In the genomic region with DNA sequence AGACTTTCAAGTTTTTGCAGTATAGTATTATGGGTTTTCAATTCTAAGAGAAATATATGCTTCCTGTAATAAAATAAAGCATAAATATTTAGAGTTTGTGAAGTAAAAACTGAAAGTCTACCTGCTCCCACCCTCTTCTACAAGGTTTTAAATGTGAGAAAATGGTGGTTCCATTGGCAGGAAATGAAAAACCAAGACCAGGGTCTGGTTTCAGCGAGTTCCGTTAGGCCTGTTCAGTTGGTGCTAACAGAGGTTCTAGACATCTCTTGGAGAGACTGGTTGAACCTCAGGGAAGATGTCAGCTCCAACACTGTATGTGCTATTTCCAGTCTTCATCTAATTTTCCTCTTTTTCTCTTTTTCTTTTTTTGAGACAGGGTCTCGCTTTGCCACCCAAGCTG, we compare ENCODE assay signal across 30 cellular contexts. TPM values are rescaled to one million over a fixed set of nuclear protein-coding genes. Genes with fewer than 3 reads are reported as not detected.
DNase-seq lines count a peak whose midpoint lies in the region; ATAC-seq, FAIRE-seq and TF ChIP-seq lines count a peak whose summit lies in the region.
"Had no signal": no experiment of that assay in that cellular context is flagged by ENCODE, and none has a peak within 500 bp of the region (broad histone marks: within the 10 kb centered on the region; RNA-seq: fewer than 3 reads in every experiment).

No MANE protein-coding gene starts in this region.

- H3K4me1 ChIP-seq in naive thymus-derived CD4-positive, alpha-beta T cell (ENCODE audit: control insufficient read depth in 2 of 2, insufficient read depth in 2 of 2, low read length in 2 of 2): no peaks in the 10 kb centered on the region
- peaks cover 3 to 6% of the 10 kb centered on the region in 2 donors for H3K4me1 ChIP-seq in ascending aorta
- H3K4me1 ChIP-seq: colonic mucosa, parathyroid adenoma, SJCRH30, upper lobe of left lung had no signal

- H3K9me3 Mint-ChIP-seq in naive thymus-derived CD4-positive, alpha-beta T cell: peaks cover 0 to 3% (median 0%) of the 10 kb centered on the region in 11 donors
- no peaks in the 10 kb centered on the region for H3K9me3 Mint-ChIP-seq in activated T-cell treated with anti-CD3 and anti-CD28 coated beads, Interleukin-2, amount 50 U/mL, for 24 hours
- H3K9me3 Mint-ChIP-seq: activated naive CD4-positive, alpha-beta T cell treated with anti-CD3 and anti-CD28 coated beads, Interleukin-2, amount 50 U/mL, for 24 hours; activated T-cell treated with anti-CD3 and anti-CD28 coated beads, Interleukin-2, amount 50 U/mL, for 72 hours; IgD-negative memory B cell; neural crest cell; T-cell had no signal

- H3K4me3 Mint-ChIP-seq in naive thymus-derived CD4-positive, alpha-beta T cell: peak overlapping the region in 1 of 10 donors; percentile 4
- H3K4me3 Mint-ChIP-seq in activated T-cell treated with anti-CD3 and anti-CD28 coated beads, Interleukin-2, amount 50 U/mL, for 24 hours: no peak overlapping the region
- H3K4me3 Mint-ChIP-seq: activated naive CD4-positive, alpha-beta T cell treated with anti-CD3 and anti-CD28 coated beads, Interleukin-2, amount 50 U/mL, for 24 hours; activated T-cell treated with anti-CD3 and anti-CD28 coated beads, Interleukin-2, amount 50 U/mL, for 72 hours; IgD-negative memory B cell; neural crest cell; T-cell had no signal

- H3K27me3 ChIP-seq in naive thymus-derived CD4-positive, alpha-beta T cell (ENCODE audit: control insufficient read depth in 2 of 2, insufficient read depth in 2 of 2, low read length in 2 of 2): no peaks in the 10 kb centered on the region
- no peaks in the 10 kb centered on the region for H3K27me3 ChIP-seq in ascending aorta
- H3K27me3 ChIP-seq: colonic mucosa, SJCRH30, upper lobe of left lung had no signal

- H3K9me3 ChIP-seq in naive thymus-derived CD4-positive, alpha-beta T cell (ENCODE audit: control insufficient read depth in 2 of 3, low read length in 3 of 3): no peaks in the 10 kb centered on the region
- no peaks in the 10 kb centered on the region for H3K9me3 ChIP-seq in ascending aorta
- H3K9me3 ChIP-seq: Caco-2, colonic mucosa, SJCRH30, upper lobe of left lung had no signal

- TF ChIP-seq CTCF in ascending aorta (IDR thresholded peaks at IDR 0.05): no peak

- H3K27me3 Mint-ChIP-seq in naive thymus-derived CD4-positive, alpha-beta T cell: peaks cover 0 to 8% (median 0%) of the 10 kb centered on the region in 5 donors
- no peaks in the 10 kb centered on the region for H3K27me3 Mint-ChIP-seq in activated T-cell treated with anti-CD3 and anti-CD28 coated beads, Interleukin-2, amount 50 U/mL, for 24 hours
- H3K27me3 Mint-ChIP-seq: activated naive CD4-positive, alpha-beta T cell treated with anti-CD3 and anti-CD28 coated beads, Interleukin-2, amount 50 U/mL, for 24 hours had no signal

- no peaks in the 10 kb centered on the region for H3K36me3 ChIP-seq in naive thymus-derived CD4-positive, alpha-beta T cell (ENCODE audit: control insufficient read depth in 2 of 3, insufficient read depth in 3 of 3, low read length in 3 of 3)
- H3K36me3 ChIP-seq in ascending aorta: peaks cover 5 to 8% of the 10 kb centered on the region in 2 donors
- H3K36me3 ChIP-seq: colonic mucosa, SJCRH30, upper lobe of left lung had no signal

- CTCF ChIA-PET in naive thymus-derived CD4-positive, alpha-beta T cell (lab: Charles Lee): interaction anchor here (0.7 kb wide), 1 partner anchor 404 kb away, joined by 3 read pairs; no protein-coding TSS in a partner anchor

- no peak overlapping the region for H3K4me3 ChIP-seq in Jurkat, Clone E6-1 (ENCODE audit: low read length)
- H3K4me3 ChIP-seq in naive thymus-derived CD4-positive, alpha-beta T cell (ENCODE audit: low read length): no peak overlapping the region
- no peak overlapping the region for H3K4me3 ChIP-seq in ascending aorta
- H3K4me3 ChIP-seq: colonic mucosa, SJCRH30, upper lobe of left lung had no signal

- no peak for TF ChIP-seq POLR2A in GM12891 (IDR thresholded peaks at IDR 0.05; ENCODE audit: low read depth, low read length)

- peak; percentile 55 for FAIRE-seq in GM12891 (lab: Jason Lieb, UNC)
- peak; percentile 85 for FAIRE-seq in GM18507 (lab: Jason Lieb, UNC)
- FAIRE-seq: RCC 7860 had no signal

- POLR2A ChIA-PET in naive thymus-derived CD4-positive, alpha-beta T cell (lab: Charles Lee): no interaction called here

- H3K27ac Mint-ChIP-seq in naive thymus-derived CD4-positive, alpha-beta T cell: peak overlapping the region in 1 of 9 donors; percentile 46
- H3K27ac Mint-ChIP-seq in activated T-cell treated with anti-CD3 and anti-CD28 coated beads, Interleukin-2, amount 50 U/mL, for 24 hours: no peak overlapping the region
- H3K27ac Mint-ChIP-seq: activated naive CD4-positive, alpha-beta T cell treated with anti-CD3 and anti-CD28 coated beads, Interleukin-2, amount 50 U/mL, for 24 hours; activated T-cell treated with anti-CD3 and anti-CD28 coated beads, Interleukin-2, amount 50 U/mL, for 72 hours; IgD-negative memory B cell; T-cell had no signal

- ATAC-seq in naive thymus-derived CD4-positive, alpha-beta T cell: peak; percentile 48
- ATAC-seq: activated T-cell treated with anti-CD3 and anti-CD28 coated beads, Interleukin-2, amount 50 U/mL, for 72 hours had no signal

- intact Hi-C loops in naive thymus-derived CD4-positive, alpha-beta T cell (cut with micrococcal nuclease): no loop called here
- intact Hi-C loops in ascending aorta (cut with DNase I): no loop called here

- peaks cover 0 to 25% (median 0%) of the 10 kb centered on the region in 7 donors for H3K4me1 Mint-ChIP-seq in naive thymus-derived CD4-positive, alpha-beta T cell
- H3K4me1 Mint-ChIP-seq in activated T-cell treated with anti-CD3 and anti-CD28 coated beads, Interleukin-2, amount 50 U/mL, for 24 hours (ENCODE audit: low read depth): peaks cover 5% of the 10 kb centered on the region
- H3K4me1 Mint-ChIP-seq: activated naive CD4-positive, alpha-beta T cell treated with anti-CD3 and anti-CD28 coated beads, Interleukin-2, amount 50 U/mL, for 24 hours had no signal

- H3K36me3 Mint-ChIP-seq in naive thymus-derived CD4-positive, alpha-beta T cell: peaks cover 0 to 13% (median 0%) of the 10 kb centered on the region in 5 donors
- no peaks in the 10 kb centered on the region for H3K36me3 Mint-ChIP-seq in activated T-cell treated with anti-CD3 and anti-CD28 coated beads, Interleukin-2, amount 50 U/mL, for 24 hours (ENCODE audit: low read depth)
- H3K36me3 Mint-ChIP-seq: activated naive CD4-positive, alpha-beta T cell treated with anti-CD3 and anti-CD28 coated beads, Interleukin-2, amount 50 U/mL, for 24 hours; IgD-negative memory B cell; T-cell had no signal

- no peak overlapping the region for H3K27ac ChIP-seq in naive thymus-derived CD4-positive, alpha-beta T cell (ENCODE audit: low read depth, low read length)
- H3K27ac ChIP-seq in ascending aorta: no peak overlapping the region
- H3K27ac ChIP-seq: colonic mucosa, parathyroid adenoma, SJCRH30, upper lobe of left lung had no signal

- DNase-seq in GM12891 (ENCODE audit: insufficient read length, low spot score): no peak
- DNase-seq in GM18507 (ENCODE audit: extremely low spot score, insufficient read length, low read depth): peak; percentile 26
- DNase-seq in Jurkat, Clone E6-1 (ENCODE audit: low read depth, low spot score): peak; percentile 17
- DNase-seq in naive thymus-derived CD4-positive, alpha-beta T cell: no peak
- no peak for DNase-seq in NCI-H2081 treated with DMSO at 0.1 percent for 48 hours (lab: John Stamatoyannopoulos, UW)
- DNase-seq in activated T-cell treated with anti-CD3 and anti-CD28 coated beads, Interleukin-2, amount 50 U/mL, for 24 hours: no peak
- DNase-seq in ascending aorta (ENCODE audit: low spot score in 2 of 2): no peak
- DNase-seq: activated T-cell treated with anti-CD3 and anti-CD28 coated beads, Interleukin-2, amount 50 U/mL, for 72 hours; anterior cingulate cortex; C1 segment of cervical spinal cord; Caco-2; colonic mucosa; effector CD8-positive, alpha-beta T cell; erythroblast; GDM1; HCEC 1CT; kidney glomerular epithelial cell; NCI-H1092 treated with DMSO at 0.1 percent for 48 hours; NCI-H187; NCI-H526; SJCRH30; stimulated activated CD4-positive, alpha-beta T cell treated with anti-CD3 and anti-CD28 coated beads, Interleukin-2, amount 100 ng/mL, for 24 hours; upper lobe of left lung had no signal

TF ChIP-seq in GM12891, 5 proteins besides CTCF, POLR2A, EP300 and RAD21:
- TF ChIP-seq SPI1 (IDR thresholded peaks at IDR 0.05; ENCODE audit: low read depth, low read length) (no peak), POLR2AphosphoS5 (IDR thresholded peaks at IDR 0.05; ENCODE audit: low read depth, low read length) (no peak), PAX5 (IDR thresholded peaks at IDR 0.05; ENCODE audit: insufficient read depth, low read length, severe bottlenecking) (no peak), TAF1 (IDR thresholded peaks at IDR 0.05; ENCODE audit: low read depth, low read length) (no peak), POU2F2 (IDR thresholded peaks at IDR 0.05; ENCODE audit: low read depth, low read length) (no peak)

RNA-seq across cellular contexts. Expression of gene MYO1E, which starts 11.8 kb away (rescaled TPM):
- polyA plus RNA-seq in GM12891 (2012; ENCODE audit: low read depth, missing spikeins): 94.9 TPM
- 0.31 TPM for polyA plus RNA-seq in Jurkat, Clone E6-1 (2012; ENCODE audit: insufficient read depth, insufficient read length)
- 10 to 100 TPM in 2 of 5 experiments, 1 to 10 TPM in 3; 2.3 to 67.1 (median 3.7) TPM for total RNA-seq in naive thymus-derived CD4-positive, alpha-beta T cell
- not detected for polyA plus RNA-seq in naive thymus-derived CD4-positive, alpha-beta T cell
- total RNA-seq in ascending aorta: 48.0 TPM

RNA-seq across cellular contexts. Expression of gene FAM81A, which starts 53.5 kb away (rescaled TPM):
- polyA plus RNA-seq in GM12891 (2012; ENCODE audit: low read depth, missing spikeins): 13.4 TPM
- 13.1 TPM for polyA plus RNA-seq in Jurkat, Clone E6-1 (2012; ENCODE audit: insufficient read depth, insufficient read length)
- total RNA-seq in naive thymus-derived CD4-positive, alpha-beta T cell: 1 to 10 TPM in 1 of 5 experiments, under 1 TPM in 2, not detected in 2; 0.27 to 1.1 (median 0.61) TPM
- not detected for polyA plus RNA-seq in naive thymus-derived CD4-positive, alpha-beta T cell
- total RNA-seq in ascending aorta: not detected
- total RNA-seq: lung microvascular endothelial cell had no signal

Comparison
In these comparisons a context has a peak if more than half of its experiments do, and no peak if none do; other contexts are left out.
1. DNase-seq: peak in GM18507 (single experiment) and Jurkat, Clone E6-1 (single experiment); none in GM12891 (single experiment), naive thymus-derived CD4-positive, alpha-beta T cell (0 of 9), NCI-H2081 treated with DMSO at 0.1 percent for 48 hours (single experiment), activated T-cell treated with anti-CD3 and anti-CD28 coated beads, Interleukin-2, amount 50 U/mL, for 24 hours (single experiment) and ascending aorta (0 of 2).